Comparison of ENCODE assay signal across 14 cellular contexts in the genomic region with DNA sequence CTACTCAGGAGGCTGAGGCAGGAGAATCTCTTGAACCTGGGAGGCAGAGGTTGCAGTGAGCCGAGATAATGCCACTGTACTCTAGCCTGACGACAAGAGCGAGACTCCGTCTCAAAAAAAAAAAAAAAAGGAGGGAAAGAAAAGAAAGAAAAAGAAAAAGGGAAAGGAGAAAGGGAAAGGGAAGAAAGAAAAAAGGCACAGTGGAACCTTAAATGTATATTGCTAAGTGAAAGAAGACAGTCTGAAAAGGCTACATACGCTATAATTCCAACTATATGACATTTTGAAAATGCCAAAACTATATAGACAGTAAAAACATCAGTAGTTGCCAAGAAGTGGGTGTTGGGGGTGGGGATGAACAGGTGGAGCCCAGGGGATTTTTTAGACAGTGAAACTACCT. TPM values are rescaled to one million over a fixed set of nuclear protein-coding genes. Genes with fewer than 3 reads are reported as not detected.
A peak's percentile ranks its signal among the peaks of the same experiment; 100 is the strongest.
DNase-seq lines count a peak whose midpoint lies in the region; ATAC-seq and TF ChIP-seq lines count a peak whose summit lies in the region.
"Had no signal": no experiment of that assay in that cellular context is flagged by ENCODE, and none has a peak within 500 bp of the region (broad histone marks: within the 10 kb centered on the region; RNA-seq: fewer than 3 reads in every experiment).

No MANE protein-coding gene starts in this region.

- intact Hi-C loops in activated CD8-positive, alpha-beta T cell treated with anti-CD3 and anti-CD28 coated beads for 36 hours (cut with micrococcal nuclease) = no loop called here
- intact Hi-C loops in cardiac septum (cut with DNase I) = no loop called here

- H3K4me3 Mint-ChIP-seq in activated CD8-positive, alpha-beta T cell treated with anti-CD3 and anti-CD28 coated beads for 36 hours = no peak overlapping the region
- H3K4me3 Mint-ChIP-seq in activated CD8-positive, alpha-beta T cell treated with anti-CD3 and anti-CD28 coated beads, Interleukin-2, amount 10 ng/mL, durations not matched to agents 7 days and 5 days = no peak overlapping the region
- no peak overlapping the region for H3K4me3 Mint-ChIP-seq in CD4-positive, CD25-positive, alpha-beta regulatory T cell
- peak overlapping the region; percentile 34 for H3K4me3 Mint-ChIP-seq in activated naive CD8-positive, alpha-beta T cell treated with anti-CD3 and anti-CD28 coated beads for 36 hours
- H3K4me3 Mint-ChIP-seq in stimulated activated memory B cell treated with anti-CD40 and anti-IgM and Interleukin-4, amounts not matched to agents 10 μg/mL and 1 μg/mL and 100 μg/mL, for 72 hours = no peak overlapping the region
- H3K4me3 Mint-ChIP-seq: HFFc6 had no signal

- CTCF ChIA-PET in activated CD8-positive, alpha-beta T cell treated with anti-CD3 and anti-CD28 coated beads for 36 hours (lab: Charles Lee) = interaction anchor here (0.6 to 3.7 kb wide), 3 partner anchors 12 to 505 kb away, joined by 5 to 25 read pairs (median 7); partner anchors contain the start of gene PPIL4
- CTCF ChIA-PET in activated CD8-positive, alpha-beta T cell treated with anti-CD3 and anti-CD28 coated beads, Interleukin-2, amount 10 ng/mL, durations not matched to agents 7 days and 5 days (lab: Charles Lee) = interaction anchor here (4.1 kb wide), 1 partner anchor 12 kb away, joined by 19 read pairs; no protein-coding TSS in a partner anchor

- no peak overlapping the region for H3K4me3 ChIP-seq in CD4-positive, CD25-positive, alpha-beta regulatory T cell (ENCODE audit: low read depth, low read length)
- H3K4me3 ChIP-seq: BLaER1, HAP-1 had no signal

- no peak overlapping the region for H3K27ac ChIP-seq in CD4-positive, CD25-positive, alpha-beta regulatory T cell (ENCODE audit: insufficient read depth, low read length, poor library complexity, severe bottlenecking)
- H3K27ac ChIP-seq: 22Rv1, BLaER1 had no signal

- no peaks in the 10 kb centered on the region for H3K27me3 Mint-ChIP-seq in activated CD8-positive, alpha-beta T cell treated with anti-CD3 and anti-CD28 coated beads for 36 hours
- H3K27me3 Mint-ChIP-seq in activated CD8-positive, alpha-beta T cell treated with anti-CD3 and anti-CD28 coated beads, Interleukin-2, amount 10 ng/mL, durations not matched to agents 7 days and 5 days (ENCODE audit: low read depth) = no peaks in the 10 kb centered on the region
- no peaks in the 10 kb centered on the region for H3K27me3 Mint-ChIP-seq in CD4-positive, CD25-positive, alpha-beta regulatory T cell
- H3K27me3 Mint-ChIP-seq in activated naive CD8-positive, alpha-beta T cell treated with anti-CD3 and anti-CD28 coated beads for 36 hours = no peaks in the 10 kb centered on the region
- H3K27me3 Mint-ChIP-seq in stimulated activated memory B cell treated with anti-CD40 and anti-IgM and Interleukin-4, amounts not matched to agents 10 μg/mL and 1 μg/mL and 100 μg/mL, for 72 hours = no peaks in the 10 kb centered on the region

- H3K4me1 Mint-ChIP-seq in activated CD8-positive, alpha-beta T cell treated with anti-CD3 and anti-CD28 coated beads for 36 hours (ENCODE audit: low read depth) = peaks cover 13% of the 10 kb centered on the region
- no peaks in the 10 kb centered on the region for H3K4me1 Mint-ChIP-seq in activated CD8-positive, alpha-beta T cell treated with anti-CD3 and anti-CD28 coated beads, Interleukin-2, amount 10 ng/mL, durations not matched to agents 7 days and 5 days (ENCODE audit: low read depth)
- H3K4me1 Mint-ChIP-seq in CD4-positive, CD25-positive, alpha-beta regulatory T cell = peaks cover 12 to 37% (median 20%) of the 10 kb centered on the region in 4 donors
- H3K4me1 Mint-ChIP-seq in activated naive CD8-positive, alpha-beta T cell treated with anti-CD3 and anti-CD28 coated beads for 36 hours = peaks cover 22% of the 10 kb centered on the region
- H3K4me1 Mint-ChIP-seq in stimulated activated memory B cell treated with anti-CD40 and anti-IgM and Interleukin-4, amounts not matched to agents 10 μg/mL and 1 μg/mL and 100 μg/mL, for 72 hours = peaks cover 16% of the 10 kb centered on the region

- POLR2A ChIA-PET in activated CD8-positive, alpha-beta T cell treated with anti-CD3 and anti-CD28 coated beads for 36 hours (lab: Charles Lee) = no interaction called here
- POLR2A ChIA-PET in activated CD8-positive, alpha-beta T cell treated with anti-CD3 and anti-CD28 coated beads, Interleukin-2, amount 10 ng/mL, durations not matched to agents 7 days and 5 days (lab: Charles Lee) = no interaction called here

- peaks cover 31% of the 10 kb centered on the region for H3K36me3 Mint-ChIP-seq in activated CD8-positive, alpha-beta T cell treated with anti-CD3 and anti-CD28 coated beads for 36 hours (ENCODE audit: low read depth)
- peaks cover 43% of the 10 kb centered on the region for H3K36me3 Mint-ChIP-seq in activated CD8-positive, alpha-beta T cell treated with anti-CD3 and anti-CD28 coated beads, Interleukin-2, amount 10 ng/mL, durations not matched to agents 7 days and 5 days (ENCODE audit: low read depth)
- H3K36me3 Mint-ChIP-seq in CD4-positive, CD25-positive, alpha-beta regulatory T cell = peaks cover 31% of the 10 kb centered on the region
- H3K36me3 Mint-ChIP-seq in activated naive CD8-positive, alpha-beta T cell treated with anti-CD3 and anti-CD28 coated beads for 36 hours = peaks cover 21% of the 10 kb centered on the region
- H3K36me3 Mint-ChIP-seq in stimulated activated memory B cell treated with anti-CD40 and anti-IgM and Interleukin-4, amounts not matched to agents 10 μg/mL and 1 μg/mL and 100 μg/mL, for 72 hours = peaks cover 45% of the 10 kb centered on the region

- no peak for TF ChIP-seq CTCF in activated CD8-positive, alpha-beta T cell treated with anti-CD3 and anti-CD28 coated beads for 36 hours (IDR thresholded peaks at IDR 0.05)

- no peaks in the 10 kb centered on the region for H3K4me1 ChIP-seq in CD4-positive, CD25-positive, alpha-beta regulatory T cell (ENCODE audit: control insufficient read depth, insufficient read depth, low read length, poor library complexity, severe bottlenecking)
- H3K4me1 ChIP-seq: BLaER1, HAP-1 had no signal

- no peak for ATAC-seq in activated CD8-positive, alpha-beta T cell treated with anti-CD3 and anti-CD28 coated beads for 36 hours
- ATAC-seq in activated CD8-positive, alpha-beta T cell treated with anti-CD3 and anti-CD28 coated beads, Interleukin-2, amount 10 ng/mL, durations not matched to agents 7 days and 5 days = no peak
- no peak for ATAC-seq in CD4-positive, CD25-positive, alpha-beta regulatory T cell (ENCODE audit: low read depth in 2 of 2)
- no peak for ATAC-seq in stimulated activated memory B cell treated with anti-CD40 and anti-IgM and Interleukin-4, amounts not matched to agents 10 μg/mL and 1 μg/mL and 100 μg/mL, for 72 hours
- ATAC-seq in HG02970 (IDR thresholded peaks at IDR 0.05; ENCODE audit: low FRiP score, unreplicated experiment) = no peak

- no peaks in the 10 kb centered on the region for H3K9me3 Mint-ChIP-seq in activated CD8-positive, alpha-beta T cell treated with anti-CD3 and anti-CD28 coated beads for 36 hours
- H3K9me3 Mint-ChIP-seq in activated CD8-positive, alpha-beta T cell treated with anti-CD3 and anti-CD28 coated beads, Interleukin-2, amount 10 ng/mL, durations not matched to agents 7 days and 5 days (ENCODE audit: insufficient read depth) = no peaks in the 10 kb centered on the region
- H3K9me3 Mint-ChIP-seq in CD4-positive, CD25-positive, alpha-beta regulatory T cell = no peaks in the 10 kb centered on the region
- H3K9me3 Mint-ChIP-seq in activated naive CD8-positive, alpha-beta T cell treated with anti-CD3 and anti-CD28 coated beads for 36 hours = no peaks in the 10 kb centered on the region
- no peaks in the 10 kb centered on the region for H3K9me3 Mint-ChIP-seq in stimulated activated memory B cell treated with anti-CD40 and anti-IgM and Interleukin-4, amounts not matched to agents 10 μg/mL and 1 μg/mL and 100 μg/mL, for 72 hours
- H3K9me3 Mint-ChIP-seq: HFFc6 had no signal

- H3K9me3 ChIP-seq in CD4-positive, CD25-positive, alpha-beta regulatory T cell (ENCODE audit: control insufficient read depth in 2 of 2, low read length in 2 of 2) = no peaks in the 10 kb centered on the region
- H3K9me3 ChIP-seq: BLaER1, HAP-1 had no signal

- no peaks in the 10 kb centered on the region for H3K27me3 ChIP-seq in CD4-positive, CD25-positive, alpha-beta regulatory T cell (ENCODE audit: control insufficient read depth, insufficient read depth, low read length)
- H3K27me3 ChIP-seq: BLaER1 had no signal

- no peak for DNase-seq in activated CD8-positive, alpha-beta T cell treated with anti-CD3 and anti-CD28 coated beads for 36 hours
- no peak for DNase-seq in activated CD8-positive, alpha-beta T cell treated with anti-CD3 and anti-CD28 coated beads, Interleukin-2, amount 10 ng/mL, durations not matched to agents 7 days and 5 days
- DNase-seq in CD4-positive, CD25-positive, alpha-beta regulatory T cell = no peak
- DNase-seq in activated naive CD8-positive, alpha-beta T cell treated with anti-CD3 and anti-CD28 coated beads for 36 hours = no peak
- no peak for DNase-seq in cardiac septum (ENCODE audit: low spot score)
- DNase-seq: AML-193, DMS53, GF-D8, HFFc6 had no signal

- H3K27ac Mint-ChIP-seq in activated CD8-positive, alpha-beta T cell treated with anti-CD3 and anti-CD28 coated beads for 36 hours = peak overlapping the region; percentile 16
- H3K27ac Mint-ChIP-seq in activated CD8-positive, alpha-beta T cell treated with anti-CD3 and anti-CD28 coated beads, Interleukin-2, amount 10 ng/mL, durations not matched to agents 7 days and 5 days = no peak overlapping the region
- peak overlapping the region in 2 of 3 donors; percentile 65 to 75 for H3K27ac Mint-ChIP-seq in CD4-positive, CD25-positive, alpha-beta regulatory T cell
- peak overlapping the region; percentile 73 for H3K27ac Mint-ChIP-seq in activated naive CD8-positive, alpha-beta T cell treated with anti-CD3 and anti-CD28 coated beads for 36 hours
- H3K27ac Mint-ChIP-seq in stimulated activated memory B cell treated with anti-CD40 and anti-IgM and Interleukin-4, amounts not matched to agents 10 μg/mL and 1 μg/mL and 100 μg/mL, for 72 hours = peak overlapping the region; percentile 64
- H3K27ac Mint-ChIP-seq: HFFc6 had no signal

- peaks cover 85% of the 10 kb centered on the region for H3K36me3 ChIP-seq in CD4-positive, CD25-positive, alpha-beta regulatory T cell (ENCODE audit: control insufficient read depth, insufficient read depth, low read length)

RNA-seq across cellular contexts. Expression of gene PPIL4, which starts 16.2 kb away (rescaled TPM):
- total RNA-seq in activated CD8-positive, alpha-beta T cell treated with anti-CD3 and anti-CD28 coated beads for 36 hours = 10 to 100 TPM; 20.8 to 21.9 TPM
- 10 to 100 TPM; 17.4 to 18.5 TPM for total RNA-seq in activated CD8-positive, alpha-beta T cell treated with anti-CD3 and anti-CD28 coated beads, Interleukin-2, amount 10 ng/mL, durations not matched to agents 7 days and 5 days
- total RNA-seq in CD4-positive, CD25-positive, alpha-beta regulatory T cell = 40.8 TPM
- 10 to 100 TPM; 10.0 to 13.3 (median 12.0) TPM for polyA plus RNA-seq in CD4-positive, CD25-positive, alpha-beta regulatory T cell
- 10 to 100 TPM; 26.2 to 27.5 TPM for total RNA-seq in activated naive CD8-positive, alpha-beta T cell treated with anti-CD3 and anti-CD28 coated beads for 36 hours
- 18.6 TPM for total RNA-seq in cardiac septum

RNA-seq across cellular contexts. Expression of gene GINM1, which starts 36.5 kb away (rescaled TPM):
- total RNA-seq in activated CD8-positive, alpha-beta T cell treated with anti-CD3 and anti-CD28 coated beads for 36 hours = 10 to 100 TPM; 15.4 to 16.3 TPM
- 10 to 100 TPM; 17.8 to 18.6 TPM for total RNA-seq in activated CD8-positive, alpha-beta T cell treated with anti-CD3 and anti-CD28 coated beads, Interleukin-2, amount 10 ng/mL, durations not matched to agents 7 days and 5 days
- total RNA-seq in CD4-positive, CD25-positive, alpha-beta regulatory T cell = 29.1 TPM
- polyA plus RNA-seq in CD4-positive, CD25-positive, alpha-beta regulatory T cell = 10 to 100 TPM; 24.0 to 29.9 (median 26.4) TPM
- total RNA-seq in activated naive CD8-positive, alpha-beta T cell treated with anti-CD3 and anti-CD28 coated beads for 36 hours = 10 to 100 TPM; 19.1 to 20.7 TPM
- 53.8 TPM for total RNA-seq in cardiac septum

RNA-seq across cellular contexts. Expression of gene ZC3H12D, which starts 44.8 kb away (rescaled TPM):
- 10 to 100 TPM; 37.7 to 39.0 TPM for total RNA-seq in activated CD8-positive, alpha-beta T cell treated with anti-CD3 and anti-CD28 coated beads for 36 hours
- total RNA-seq in activated CD8-positive, alpha-beta T cell treated with anti-CD3 and anti-CD28 coated beads, Interleukin-2, amount 10 ng/mL, durations not matched to agents 7 days and 5 days = 1 to 10 TPM; 6.0 to 6.1 TPM
- total RNA-seq in CD4-positive, CD25-positive, alpha-beta regulatory T cell = 251 TPM
- 10 to 100 TPM in 1 of 4 donors, 1 to 10 TPM in 3; 7.1 to 10.3 (median 8.7) TPM for polyA plus RNA-seq in CD4-positive, CD25-positive, alpha-beta regulatory T cell
- 10 to 100 TPM; 27.9 to 28.0 TPM for total RNA-seq in activated naive CD8-positive, alpha-beta T cell treated with anti-CD3 and anti-CD28 coated beads for 36 hours
- 0.35 TPM for total RNA-seq in cardiac septum

Comparison
In these comparisons a context has a peak if more than half of its experiments do, and no peak if none do; other contexts are left out.
1. RNA of gene ZC3H12D, which starts 44.8 kb away (total RNA-seq): 251 TPM in CD4-positive, CD25-positive, alpha-beta regulatory T cell (single experiment), 37.7 to 39.0 TPM in activated CD8-positive, alpha-beta T cell treated with anti-CD3 and anti-CD28 coated beads for 36 hours and 27.9 to 28.0 TPM in activated naive CD8-positive, alpha-beta T cell treated with anti-CD3 and anti-CD28 coated beads for 36 hours; 6.0 to 6.1 TPM in activated CD8-positive, alpha-beta T cell treated with anti-CD3 and anti-CD28 coated beads, Interleukin-2, amount 10 ng/mL, durations not matched to agents 7 days and 5 days and 0.35 TPM in cardiac septum (single experiment); every median in the first group is over 4 times any median in the second.